In genomic region chr10:84360634-84361365, GRCh38 we compare ENCODE assay signal across 10 cellular contexts. TPM values are rescaled to one million over a fixed set of nuclear protein-coding genes. Genes with fewer than 3 reads are reported as not detected.
DNase-seq lines count a peak whose midpoint lies in the region; ATAC-seq, FAIRE-seq and TF ChIP-seq lines count a peak whose summit lies in the region.
"Had no signal": no experiment of that assay in that cellular context is flagged by ENCODE, and none has a peak within 500 bp of the region (broad histone marks: within the 10 kb centered on the region; RNA-seq: fewer than 3 reads in every experiment).

No MANE protein-coding gene starts in this region.

- peaks cover 66 to 91% (median 73%) of the 10 kb centered on the region in 4 donors for H3K4me1 Mint-ChIP-seq in CD4-positive, alpha-beta memory T cell

- CTCF ChIA-PET in CD4-positive, alpha-beta memory T cell (lab: Charles Lee; ENCODE audit: partially characterized antibody), result interaction anchor here (1.1 to 2.0 kb wide), 6 partner anchors 12 to 180 kb away, joined by 3 to 6 read pairs (median 4); no protein-coding TSS in a partner anchor

- DNase-seq in CD4-positive, alpha-beta memory T cell, result no peak
- DNase-seq in foreskin fibroblast (peak; percentile 7 to 45), caudate nucleus (lab: John Stamatoyannopoulos, UW) (no peak), HuH-7 (ENCODE audit: low spot score) (no peak), D721Med (ENCODE audit: insufficient read length, low spot score) (no peak)
- DNase-seq: naive B cell had no signal

- no peaks in the 10 kb centered on the region for H3K9me3 ChIP-seq in CD4-positive, alpha-beta memory T cell (ENCODE audit: control insufficient read depth in 1 of 2, low read length in 2 of 2)
- H3K9me3 ChIP-seq in parathyroid adenoma (ENCODE audit: control insufficient read depth, low read length), result no peaks in the 10 kb centered on the region

- no peaks in the 10 kb centered on the region for H3K27me3 Mint-ChIP-seq in CD4-positive, alpha-beta memory T cell
- H3K27me3 Mint-ChIP-seq: naive B cell had no signal

- POLR2A ChIA-PET in CD4-positive, alpha-beta memory T cell (lab: Charles Lee; ENCODE audit: partially characterized antibody), result no interaction called here

- peak overlapping the region; percentile 42 to 74 (median 58) for H3K27ac Mint-ChIP-seq in CD4-positive, alpha-beta memory T cell

- peak; percentile 28; the same call in 2 of the 3 replicates for ATAC-seq in SK-N-SH treated with all-trans-retinoic acid at 6 μM for 48 hours
- ATAC-seq in HG02885 (IDR thresholded peaks at IDR 0.05; ENCODE audit: poor library complexity, unreplicated experiment), result no peak

- no peaks in the 10 kb centered on the region for H3K27me3 ChIP-seq in CD4-positive, alpha-beta memory T cell (ENCODE audit: insufficient read depth, low read length)
- no peaks in the 10 kb centered on the region for H3K27me3 ChIP-seq in parathyroid adenoma (ENCODE audit: control insufficient read depth, insufficient read depth, low read length)

- peak overlapping the region; percentile 22 for H3K4me2 ChIP-seq in parathyroid adenoma (ENCODE audit: low read length)

- peaks cover 72% of the 10 kb centered on the region for H3K4me1 ChIP-seq in CD4-positive, alpha-beta memory T cell (ENCODE audit: insufficient read depth, low read length)
- peaks cover 18% of the 10 kb centered on the region for H3K4me1 ChIP-seq in parathyroid adenoma

- peaks cover 4 to 6% of the 10 kb centered on the region in 2 donors for H3K36me3 Mint-ChIP-seq in CD4-positive, alpha-beta memory T cell

- no peak overlapping the region for H3K4me3 ChIP-seq in CD4-positive, alpha-beta memory T cell (ENCODE audit: low read length in 2 of 2)
- peak overlapping the region; percentile 46 to 55 for H3K4me3 ChIP-seq in foreskin fibroblast (ENCODE audit: low read depth in 1 of 2, low read length in 2 of 2)
- no peak overlapping the region for H3K4me3 ChIP-seq in parathyroid adenoma (ENCODE audit: low read depth, low read length)

- peak overlapping the region in 5 of 8 donors; percentile 0 to 46 (median 6) for H3K4me3 Mint-ChIP-seq in CD4-positive, alpha-beta memory T cell
- H3K4me3 Mint-ChIP-seq: naive B cell had no signal

- intact Hi-C loops in CD4-positive, alpha-beta memory T cell (cut with micrococcal nuclease), result no loop called here

- no peak for FAIRE-seq in D721Med (lab: Jason Lieb, UNC)

- H3K9ac ChIP-seq in parathyroid adenoma, result no peak overlapping the region
- H3K9ac ChIP-seq: KMS-11 had no signal

- H3K27ac ChIP-seq in CD4-positive, alpha-beta memory T cell (ENCODE audit: low read depth, low read length), result no peak overlapping the region
- H3K27ac ChIP-seq in parathyroid adenoma, result peak overlapping the region; percentile 22
- H3K27ac ChIP-seq in caudate nucleus (ENCODE audit: low read depth, low read length), result no peak overlapping the region
- H3K27ac ChIP-seq: KMS-11 had no signal

- H3K79me2 ChIP-seq in parathyroid adenoma, result peaks cover 31% of the 10 kb centered on the region

- H3K36me3 ChIP-seq in CD4-positive, alpha-beta memory T cell (ENCODE audit: insufficient read depth, low read length), result no peaks in the 10 kb centered on the region
- no peaks in the 10 kb centered on the region for H3K36me3 ChIP-seq in parathyroid adenoma (ENCODE audit: control insufficient read depth, insufficient read depth, low read length)

- no peak overlapping the region for H2AFZ ChIP-seq in parathyroid adenoma

- TF ChIP-seq CTCF in foreskin fibroblast (IDR thresholded peaks at IDR 0.05; ENCODE audit: low read depth, low read length) (no peak), parathyroid adenoma (IDR thresholded peaks at IDR 0.05) (no peak), D721Med (IDR thresholded peaks at IDR 0.05; ENCODE audit: insufficient read depth, missing control alignments) (no peak)

- H3K9me3 Mint-ChIP-seq in CD4-positive, alpha-beta memory T cell, result no peaks in the 10 kb centered on the region
- H3K9me3 Mint-ChIP-seq: naive B cell had no signal

TF ChIP-seq in SK-N-SH treated with all-trans-retinoic acid at 6 μM for 48 hours, 23 proteins besides CTCF, POLR2A, EP300 and RAD21:
- TF ChIP-seq ZNF565 (CRISPR knock-in tag; conservative IDR thresholded peaks at IDR 0.05; ENCODE audit: low read depth), result no peak
- no peak for TF ChIP-seq CSRNP3 (CRISPR knock-in tag; IDR thresholded peaks at IDR 0.05)
- no peak for TF ChIP-seq ISL1 (CRISPR knock-in tag; IDR thresholded peaks at IDR 0.05)
- TF ChIP-seq OSR1 (CRISPR knock-in tag; IDR thresholded peaks at IDR 0.05), result no peak
- no peak for TF ChIP-seq POU6F1 (CRISPR knock-in tag; IDR thresholded peaks at IDR 0.05; ENCODE audit: borderline replicate concordance, low read depth)
- no peak for TF ChIP-seq BACH2 (CRISPR knock-in tag; IDR thresholded peaks at IDR 0.05; ENCODE audit: borderline replicate concordance)
- no peak for TF ChIP-seq PPARA (CRISPR knock-in tag; IDR thresholded peaks at IDR 0.05; ENCODE audit: borderline replicate concordance)
- no peak for TF ChIP-seq ARNTL (CRISPR knock-in tag; IDR thresholded peaks at IDR 0.05; ENCODE audit: borderline replicate concordance, low read depth)
- no peak for TF ChIP-seq TCF4 (CRISPR knock-in tag; IDR thresholded peaks at IDR 0.05; ENCODE audit: borderline replicate concordance)
- no peak for TF ChIP-seq ZFP30 (CRISPR knock-in tag; IDR thresholded peaks at IDR 0.05)
- no peak for TF ChIP-seq TOX (CRISPR knock-in tag; IDR thresholded peaks at IDR 0.05; ENCODE audit: borderline replicate concordance)
- no peak for TF ChIP-seq SNAI2 (CRISPR knock-in tag; IDR thresholded peaks at IDR 0.05)
- TF ChIP-seq RARB (CRISPR knock-in tag; IDR thresholded peaks at IDR 0.05), result no peak
- no peak for TF ChIP-seq ZNF70 (CRISPR knock-in tag; IDR thresholded peaks at IDR 0.05)
- TF ChIP-seq ZFP3 (CRISPR knock-in tag; IDR thresholded peaks at IDR 0.05), result no peak

RNA-seq across cellular contexts. Expression of gene CCSER2, which starts 32.4 kb away (rescaled TPM):
- total RNA-seq in CD4-positive, alpha-beta memory T cell, result 100 to 1,000 TPM; 144 to 151 TPM
- polyA plus RNA-seq in CD4-positive, alpha-beta memory T cell, result 10 to 100 TPM; 89.8 to 93.3 TPM

Comparison
In these comparisons a context has a peak if more than half of its experiments do, and no peak if none do; other contexts are left out.
1. DNase-seq: peak in foreskin fibroblast (2 of 2); none in CD4-positive, alpha-beta memory T cell (0 of 5), caudate nucleus (0 of 61), HuH-7 (single experiment) and D721Med (single experiment).
2. H3K4me3 ChIP-seq: peak in foreskin fibroblast (2 of 2); none in CD4-positive, alpha-beta memory T cell (0 of 2) and parathyroid adenoma (single experiment).